In the genomic region with DNA sequence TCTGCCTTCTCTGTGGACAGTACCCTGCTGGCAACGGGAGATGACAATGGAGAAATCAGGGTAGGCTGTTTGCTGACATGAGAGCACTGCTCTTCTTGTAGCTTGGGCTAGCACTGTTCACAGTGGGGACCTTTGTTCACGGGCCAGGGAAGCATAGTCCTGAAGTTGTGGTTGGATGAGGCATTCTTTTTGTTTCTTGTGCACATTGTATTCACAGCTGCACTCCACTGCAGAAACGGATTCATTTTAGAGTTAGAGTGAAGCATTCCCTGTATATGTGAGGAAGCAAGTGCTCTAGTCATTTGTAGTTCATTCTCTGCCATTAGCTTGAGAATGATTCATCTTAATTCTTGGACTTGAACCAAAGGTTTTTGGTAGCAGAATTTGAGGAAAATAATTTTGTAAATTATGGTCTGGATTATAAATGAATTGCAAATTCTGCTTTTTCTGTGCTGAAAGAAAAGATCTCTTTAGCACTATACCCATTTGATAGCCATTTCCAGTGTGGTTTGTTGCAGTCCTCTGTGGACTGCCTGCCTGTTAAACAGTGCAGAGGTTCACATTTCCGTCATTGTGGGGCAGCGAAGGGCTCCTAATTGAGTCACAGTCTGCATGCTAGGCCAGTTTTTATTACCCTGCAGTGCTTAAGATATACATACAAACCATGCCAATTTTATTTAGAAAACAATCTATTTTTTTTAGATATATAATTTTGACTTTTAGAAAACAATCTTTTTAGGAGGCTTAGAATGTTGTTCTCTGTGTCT, we compare ENCODE assay signal across 9 cellular contexts.
DNase-seq lines count a peak whose midpoint lies in the region; ATAC-seq, FAIRE-seq and TF ChIP-seq lines count a peak whose summit lies in the region.
"Had no signal": no experiment of that assay in that cellular context is flagged by ENCODE, and none has a peak within 500 bp of the region (broad histone marks: within the 10 kb centered on the region; RNA-seq: fewer than 3 reads in every experiment).

No MANE protein-coding gene starts in this region.

- H3K4me3 ChIP-seq in OCI-LY7 (ENCODE audit: low read depth, low read length, poor library complexity, severe bottlenecking): no peak overlapping the region
- H3K4me3 ChIP-seq in GM12878: no peak overlapping the region

- ATAC-seq in GM19452 (IDR thresholded peaks at IDR 0.05; ENCODE audit: unreplicated experiment) (peak; percentile 66), HG03460 (IDR thresholded peaks at IDR 0.05; ENCODE audit: unreplicated experiment) (peak; percentile 78), GM12878 (peak; percentile 96)

- DNase-seq in NCI-H1436 (lab: John Stamatoyannopoulos, UW) (peak; percentile 62), NCI-H1436 treated with DMSO at 0.1 percent for 48 hours (lab: John Stamatoyannopoulos, UW) (no peak), OCI-LY7 (ENCODE audit: low spot score) (peak; percentile 56), GM12878 (ENCODE audit: low read depth, low spot score) (no peak), kidney glomerular epithelial cell (lab: John Stamatoyannopoulos, UW) (peak; percentile 65)

- H3K36me3 ChIP-seq in OCI-LY7 (ENCODE audit: insufficient read depth, low read length) (peaks cover 55% of the 10 kb centered on the region), GM12878 (ENCODE audit: control insufficient read depth in 2 of 2, insufficient read depth in 2 of 2, low read length in 1 of 2) (peaks cover 4 to 24% of the 10 kb centered on the region in 2 experiments; a peak in 3 of 4 replicates)

- intact Hi-C loops in OCI-LY7 (cut with micrococcal nuclease; ENCODE audit: unreplicated experiment): loop anchor here (10.0 kb wide), 2 partner anchors 269 to 929 kb away; no protein-coding TSS in a partner anchor
- intact Hi-C loops in GM12878 (cut with micrococcal nuclease; ENCODE audit: unreplicated experiment): loop anchor here (1.0 kb wide), 1 partner anchor 273 kb away; no protein-coding TSS in a partner anchor

- no peak overlapping the region for H3K4me2 ChIP-seq in OCI-LY7 (ENCODE audit: low read length)
- H3K4me2 ChIP-seq in GM12878 (ENCODE audit: control insufficient read depth, insufficient read depth): no peak overlapping the region

- no peak for FAIRE-seq in GM12878 (lab: Jason Lieb, UNC)

- no peak overlapping the region for H3K9ac ChIP-seq in GM12878 (ENCODE audit: control insufficient read depth, insufficient read depth, low read length)

- TF ChIP-seq CTCF in OCI-LY7 (conservative IDR thresholded peaks at IDR 0.05; ENCODE audit: low read length): peak; percentile 82
- peak; percentile 46 to 48 (median 47); a peak in 5 of 6 replicates for TF ChIP-seq CTCF in GM12878 (IDR thresholded peaks at IDR 0.05 in 2 of 3, conservative IDR thresholded peaks at IDR 0.05 in 1 of 3; ENCODE audit: control insufficient read depth in 2 of 3, extremely low read depth in 1 of 3, insufficient read depth in 1 of 3, low read depth in 3 of 3, low read length in 3 of 3)

- no peaks in the 10 kb centered on the region for H3K9me2 ChIP-seq in OCI-LY7 (ENCODE audit: insufficient read depth, low read length)

- RAD21 ChIA-PET in GM12878 (lab: Charles Lee; ENCODE audit: unreplicated experiment): interaction anchor here (1.1 to 2.0 kb wide), 4 partner anchors 15 to 272 kb away, joined by 3 to 17 read pairs (median 4); no protein-coding TSS in a partner anchor

- H3K9me3 ChIP-seq in OCI-LY7 (ENCODE audit: low read length): no peaks in the 10 kb centered on the region
- H3K9me3 ChIP-seq in GM12878 (replicated peaks; ENCODE audit: control insufficient read depth, insufficient read depth, low read length): no peaks in the 10 kb centered on the region

- H3K4me1 ChIP-seq in OCI-LY7 (ENCODE audit: insufficient read depth, low read length, poor library complexity, severe bottlenecking): no peaks in the 10 kb centered on the region
- no peaks in the 10 kb centered on the region for H3K4me1 ChIP-seq in GM12878 (ENCODE audit: control insufficient read depth, insufficient read depth, low read length)

- POLR2A ChIA-PET in OCI-LY7 (lab: Charles Lee): no interaction called here
- POLR2A ChIA-PET in GM12878 (lab: Charles Lee): no interaction called here

- in situ Hi-C loops in GM12878 (cut with MboI): no loop called here

- TF ChIP-seq EP300 in GM12878 (IDR thresholded peaks at IDR 0.05; ENCODE audit: borderline replicate concordance in 1 of 2, control insufficient read depth in 1 of 2, low read depth in 2 of 2, low read length in 2 of 2): no peak

- BruUV-seq in OCI-LY7 (replicated peaks; lab: Mats Ljungman, UMichigan) (no TSS peak), GM12878 (replicated peaks; lab: Mats Ljungman, UMichigan) (no TSS peak)

- no peak overlapping the region for H2AFZ ChIP-seq in OCI-LY7 (ENCODE audit: low read length)
- no peak overlapping the region for H2AFZ ChIP-seq in GM12878 (ENCODE audit: control insufficient read depth, low read depth, low read length)

- H3K79me2 ChIP-seq in OCI-LY7 (ENCODE audit: insufficient read depth, low read depth, low read length) (no peaks in the 10 kb centered on the region), GM12878 (ENCODE audit: control insufficient read depth, insufficient read depth, low read length) (no peaks in the 10 kb centered on the region)

- TF ChIP-seq RAD21 in GM12878 (IDR thresholded peaks at IDR 0.05; ENCODE audit: insufficient read depth, low read depth, low read length): peak; percentile 59

- TF ChIP-seq POLR2A in GM12878 (IDR thresholded peaks at IDR 0.05; ENCODE audit: low read depth, low read length): no peak

- CTCF ChIA-PET in OCI-LY7 (lab: Charles Lee; ENCODE audit: unreplicated experiment) (no interaction called here), GM12878 (lab: Yijun Ruan, JAX) (interaction anchor here (0.6 to 2.4 kb wide), 16 partner anchors 9 to 273 kb away, joined by 3 to 37 read pairs (median 4); no protein-coding TSS in a partner anchor)

- WGBS in GM12878 (ENCODE audit: insufficient coverage, insufficient replicate concordance, low lambda C conversion rate, missing lambda C conversion rate): 38% methylated on average over 5 of the region's 5 CpGs

- no peaks in the 10 kb centered on the region for H4K20me1 ChIP-seq in OCI-LY7 (ENCODE audit: insufficient read depth, low read length)
- no peaks in the 10 kb centered on the region for H4K20me1 ChIP-seq in GM12878 (ENCODE audit: control insufficient read depth, insufficient read depth)

- H3K27me3 ChIP-seq in GM12878 (replicated peaks in 1 of 2; ENCODE audit: control insufficient read depth in 2 of 2, insufficient read depth in 2 of 2, low read length in 1 of 2): no peaks in the 10 kb centered on the region

- H3K27ac ChIP-seq in OCI-LY7 (ENCODE audit: low read depth, low read length, poor library complexity, severe bottlenecking) (no peak overlapping the region), GM12878 (ENCODE audit: control insufficient read depth, insufficient read depth) (no peak overlapping the region), temporal lobe (ENCODE audit: low read depth, low read length) (peak overlapping the region; percentile 87)
- H3K27ac ChIP-seq: epithelial cell of prostate had no signal

- SMC1A ChIA-PET in GM12878 (lab: Charles Lee; ENCODE audit: uncharacterized antibody, unreplicated experiment): interaction anchor here (0.7 to 7.5 kb wide), 10 partner anchors 11 to 272 kb away, joined by 3 to 48 read pairs (median 4); no protein-coding TSS in a partner anchor

TF ChIP-seq in GM12878, 131 proteins besides CTCF, POLR2A, EP300 and RAD21:
- TF ChIP-seq SMC3 (IDR thresholded peaks at IDR 0.05; ENCODE audit: borderline replicate concordance, low read length) (peak; percentile 42; the same call in 1 of the 2 replicates), ZSCAN29 (IDR thresholded peaks at IDR 0.05) (no peak), NR2C1 (IDR thresholded peaks at IDR 0.05) (no peak), TCF12 (IDR thresholded peaks at IDR 0.05; ENCODE audit: low read depth, low read length) (no peak)
- TF ChIP-seq, protein P1, sequence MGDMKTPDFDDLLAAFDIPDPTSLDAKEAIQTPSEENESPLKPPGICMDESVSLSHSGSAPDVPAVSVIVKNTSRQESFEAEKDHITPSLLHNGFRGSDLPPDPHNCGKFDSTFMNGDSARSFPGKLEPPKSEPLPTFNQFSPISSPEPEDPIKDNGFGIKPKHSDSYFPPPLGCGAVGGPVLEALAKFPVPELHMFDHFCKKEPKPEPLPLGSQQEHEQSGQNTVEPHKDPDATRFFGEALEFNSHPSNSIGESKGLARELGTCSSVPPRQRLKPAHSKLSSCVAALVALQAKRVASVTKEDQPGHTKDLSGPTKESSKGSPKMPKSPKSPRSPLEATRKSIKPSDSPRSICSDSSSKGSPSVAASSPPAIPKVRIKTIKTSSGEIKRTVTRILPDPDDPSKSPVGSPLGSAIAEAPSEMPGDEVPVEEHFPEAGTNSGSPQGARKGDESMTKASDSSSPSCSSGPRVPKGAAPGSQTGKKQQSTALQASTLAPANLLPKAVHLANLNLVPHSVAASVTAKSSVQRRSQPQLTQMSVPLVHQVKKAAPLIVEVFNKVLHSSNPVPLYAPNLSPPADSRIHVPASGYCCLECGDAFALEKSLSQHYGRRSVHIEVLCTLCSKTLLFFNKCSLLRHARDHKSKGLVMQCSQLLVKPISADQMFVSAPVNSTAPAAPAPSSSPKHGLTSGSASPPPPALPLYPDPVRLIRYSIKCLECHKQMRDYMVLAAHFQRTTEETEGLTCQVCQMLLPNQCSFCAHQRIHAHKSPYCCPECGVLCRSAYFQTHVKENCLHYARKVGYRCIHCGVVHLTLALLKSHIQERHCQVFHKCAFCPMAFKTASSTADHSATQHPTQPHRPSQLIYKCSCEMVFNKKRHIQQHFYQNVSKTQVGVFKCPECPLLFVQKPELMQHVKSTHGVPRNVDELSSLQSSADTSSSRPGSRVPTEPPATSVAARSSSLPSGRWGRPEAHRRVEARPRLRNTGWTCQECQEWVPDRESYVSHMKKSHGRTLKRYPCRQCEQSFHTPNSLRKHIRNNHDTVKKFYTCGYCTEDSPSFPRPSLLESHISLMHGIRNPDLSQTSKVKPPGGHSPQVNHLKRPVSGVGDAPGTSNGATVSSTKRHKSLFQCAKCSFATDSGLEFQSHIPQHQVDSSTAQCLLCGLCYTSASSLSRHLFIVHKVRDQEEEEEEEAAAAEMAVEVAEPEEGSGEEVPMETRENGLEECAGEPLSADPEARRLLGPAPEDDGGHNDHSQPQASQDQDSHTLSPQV (IDR thresholded peaks at IDR 0.05): 0 out of 2 replicates have a peak, but pooled peaks have one; percentile 6
TF ChIP-seq in GM12878: peak in this region for 2.

Comparison
In these comparisons a context has a peak if more than half of its experiments do, and no peak if none do; other contexts are left out.
1. DNase-seq: peak in NCI-H1436 (single experiment), OCI-LY7 (single experiment) and kidney glomerular epithelial cell (single experiment); none in NCI-H1436 treated with DMSO at 0.1 percent for 48 hours (single experiment) and GM12878 (single experiment).
2. Peak in every context shown above with its lines, with median percentiles within 50 percentile points of each other: ATAC-seq.